Comparison of ENCODE assay signal across 8 cellular contexts in genomic region chr9:35726876-35727438, GRCh38. TPM values are rescaled to one million over a fixed set of nuclear protein-coding genes. Genes with fewer than 3 reads are reported as not detected.
DNase-seq lines count a peak whose midpoint lies in the region; ATAC-seq and TF ChIP-seq lines count a peak whose summit lies in the region.

No MANE protein-coding gene starts in this region.

- peaks cover 27 to 36% of the 10 kb centered on the region in 2 experiments for H3K4me1 ChIP-seq in SK-N-SH (ENCODE audit: control insufficient read depth in 1 of 2, insufficient read depth in 2 of 2, low read depth in 1 of 2, low read length in 1 of 2)
- peaks cover 50 to 56% of the 10 kb centered on the region in 2 donors for H3K4me1 ChIP-seq in duodenal mucosa (ENCODE audit: control insufficient read depth in 1 of 2, insufficient read depth in 2 of 2, low read length in 2 of 2)

- no peak for TF ChIP-seq EP300 in SK-N-SH (IDR thresholded peaks at IDR 0.05; ENCODE audit: borderline replicate concordance in 1 of 2, low read depth in 1 of 2, low read length in 1 of 2)

- H3K27me3 ChIP-seq in SK-N-SH (ENCODE audit: insufficient read depth): no peaks in the 10 kb centered on the region
- H3K27me3 ChIP-seq in duodenal mucosa (ENCODE audit: control insufficient read depth in 1 of 2, insufficient read depth in 2 of 2, low read length in 2 of 2): no peaks in the 10 kb centered on the region

- peaks cover 18% of the 10 kb centered on the region for H4K20me1 ChIP-seq in SK-N-SH (ENCODE audit: insufficient read depth)

- TF ChIP-seq CTCF in SK-N-SH (IDR thresholded peaks at IDR 0.05): peak; percentile 29; the same call in 1 of the 2 replicates
- no peak for TF ChIP-seq CTCF in omental fat pad (IDR thresholded peaks at IDR 0.05)

- H3F3A ChIP-seq in SK-N-SH (replicated peaks; ENCODE audit: insufficient read depth): peaks cover 28% of the 10 kb centered on the region

- H3K9ac ChIP-seq in SK-N-SH (peak overlapping the region; percentile 62), duodenal mucosa (ENCODE audit: low read depth in 1 of 2, low read length in 2 of 2) (peak overlapping the region; percentile 51 to 55)

- peak; percentile 48 for ATAC-seq in GM18498 (IDR thresholded peaks at IDR 0.05; ENCODE audit: unreplicated experiment)
- no peak for ATAC-seq in HG03460 (IDR thresholded peaks at IDR 0.05; ENCODE audit: unreplicated experiment)
- no peak for ATAC-seq in omental fat pad (ENCODE audit: low FRiP score)

- no peak for TF ChIP-seq RAD21 in SK-N-SH (IDR thresholded peaks at IDR 0.05; ENCODE audit: low read length)

- DNase-seq in ACHN (peak; percentile 72), SK-N-SH (no peak), myocyte (ENCODE audit: low read depth) (peak; percentile 87), omental fat pad (ENCODE audit: low spot score) (no peak), COR-L47 (lab: John Stamatoyannopoulos, UW) (no peak)

- H3K27ac ChIP-seq in SK-N-SH (ENCODE audit: low read depth in 2 of 2, low read length in 1 of 2) (peak overlapping the region; percentile 68 to 94), duodenal mucosa (ENCODE audit: low read depth, low read length) (peak overlapping the region; percentile 62)

- H3K36me3 ChIP-seq in SK-N-SH (replicated peaks in 1 of 2; ENCODE audit: control insufficient read depth in 1 of 2, insufficient read depth in 2 of 2, low read length in 1 of 2) (peaks cover 40% of the 10 kb centered on the region in 2 experiments), duodenal mucosa (ENCODE audit: control insufficient read depth in 1 of 2, insufficient read depth in 2 of 2, low read length in 2 of 2) (peaks cover 32 to 41% of the 10 kb centered on the region in 2 donors)

- peaks cover 93% of the 10 kb centered on the region for H3K79me2 ChIP-seq in SK-N-SH (ENCODE audit: insufficient read depth)

- no peak overlapping the region for H3K4me3 ChIP-seq in SK-N-SH (ENCODE audit: low read depth in 2 of 2, low read length in 1 of 2)
- peak overlapping the region; percentile 23 to 93 for H3K4me3 ChIP-seq in duodenal mucosa (ENCODE audit: low read depth in 1 of 2, low read length in 2 of 2)

- in situ Hi-C loops in ACHN (cut with HindIII; ENCODE audit: low pct_ligation_motif_present, low pct_unique_long_range_greater_than_20kb, low sequenced_read_pairs): no loop called here

- 81% methylated on average over 4 of the region's 4 CpGs for WGBS in SK-N-SH (ENCODE audit: low lambda C conversion rate)

- H3K4me2 ChIP-seq in SK-N-SH: peak overlapping the region; percentile 91

- H2AFZ ChIP-seq in SK-N-SH (ENCODE audit: low read depth): no peak overlapping the region

- no peaks in the 10 kb centered on the region for H3K9me2 ChIP-seq in SK-N-SH

- CTCF ChIA-PET in SK-N-SH (lab: Yijun Ruan, JAX): interaction anchor here (0.7 to 9.7 kb wide), 14 partner anchors 9 to 155 kb away, joined by 3 to 103 read pairs (median 6); partner anchors contain the start of genes CCDC107, RMRP and TPM2

- H3K9me3 ChIP-seq in SK-N-SH: no peaks in the 10 kb centered on the region
- no peaks in the 10 kb centered on the region for H3K9me3 ChIP-seq in duodenal mucosa (ENCODE audit: control insufficient read depth in 1 of 2, low read length in 2 of 2)

- POLR2A ChIA-PET in SK-N-SH (lab: Yijun Ruan, JAX): interaction anchor here (1.3 kb wide), 1 partner anchor 30 kb away, joined by 3 read pairs; no protein-coding TSS in a partner anchor

TF ChIP-seq in SK-N-SH, 30 proteins besides CTCF, POLR2A, EP300 and RAD21:
- TF ChIP-seq RFX5 (IDR thresholded peaks at IDR 0.05; ENCODE audit: low read length) (peak; percentile 98), MAX (IDR thresholded peaks at IDR 0.05; ENCODE audit: low read depth) (no peak)

RNA-seq across cellular contexts. Expression of gene TLN1, which starts 5.0 kb away (rescaled TPM):
- 91.8 and 115 TPM in 2 replicates for polyA plus RNA-seq in SK-N-SH (2012; rRNA removed)
- polyA plus RNA-seq in SK-N-SH (2012; cell fraction: cytosol; rRNA removed): 32.7 and 72.5 TPM in 2 replicates
- 183 and 220 TPM in 2 replicates for polyA plus RNA-seq in SK-N-SH (2012; cell fraction: nucleus; rRNA removed)
- total RNA-seq in myocyte: 219 and 242 TPM in 2 replicates
- 272 TPM for polyA plus RNA-seq in myocyte (2012)
- total RNA-seq in omental fat pad: 100 to 1,000 TPM; 301 to 553 (median 412) TPM

RNA-seq across cellular contexts. Expression of gene CREB3, which starts 5.5 kb away (rescaled TPM):
- polyA plus RNA-seq in SK-N-SH (2012; rRNA removed): 33.9 and 38.6 TPM in 2 replicates
- polyA plus RNA-seq in SK-N-SH (2012; cell fraction: cytosol; rRNA removed): 36.2 and 36.8 TPM in 2 replicates
- polyA plus RNA-seq in SK-N-SH (2012; cell fraction: nucleus; rRNA removed): 29.2 and 35.8 TPM in 2 replicates
- total RNA-seq in myocyte: 69.1 and 79.9 TPM in 2 replicates
- polyA plus RNA-seq in myocyte (2012): 66.2 TPM
- 10 to 100 TPM; 43.2 to 48.3 (median 45.8) TPM for total RNA-seq in omental fat pad

RNA-seq across cellular contexts. Expression of gene GBA2, which starts 22.1 kb away (rescaled TPM):
- polyA plus RNA-seq in SK-N-SH (2012; rRNA removed): 71.5 and 98.2 TPM in 2 replicates
- 28.7 and 35.7 TPM in 2 replicates for polyA plus RNA-seq in SK-N-SH (2012; cell fraction: cytosol; rRNA removed)
- 425 and 473 TPM in 2 replicates for polyA plus RNA-seq in SK-N-SH (2012; cell fraction: nucleus; rRNA removed)
- total RNA-seq in myocyte: 31.9 and 34.4 TPM in 2 replicates
- 36.7 TPM for polyA plus RNA-seq in myocyte (2012)
- 10 to 100 TPM; 33.7 to 94.7 (median 57.9) TPM for total RNA-seq in omental fat pad

RNA-seq across cellular contexts. Expression of gene RGP1, which starts 22.1 kb away (rescaled TPM):
- 16.1 and 18.6 TPM in 2 replicates for polyA plus RNA-seq in SK-N-SH (2012; rRNA removed)
- polyA plus RNA-seq in SK-N-SH (2012; cell fraction: cytosol; rRNA removed): 13.5 and 16.3 TPM in 2 replicates
- polyA plus RNA-seq in SK-N-SH (2012; cell fraction: nucleus; rRNA removed): 28.4 and 28.9 TPM in 2 replicates
- 15.5 and 17.3 TPM in 2 replicates for total RNA-seq in myocyte
- 19.6 TPM for polyA plus RNA-seq in myocyte (2012)
- 10 to 100 TPM; 12.7 to 19.2 (median 17.5) TPM for total RNA-seq in omental fat pad

RNA-seq across cellular contexts. Expression of gene MSMP, which starts 27.1 kb away (rescaled TPM):
- polyA plus RNA-seq in SK-N-SH (2012; rRNA removed): 1.2 TPM in 2 replicates
- polyA plus RNA-seq in SK-N-SH (2012; cell fraction: cytosol; rRNA removed): 0.52 and 0.55 TPM in 2 replicates
- polyA plus RNA-seq in SK-N-SH (2012; cell fraction: nucleus; rRNA removed): 1.0 and 1.9 TPM in 2 replicates
- total RNA-seq in myocyte (not detected in 2 replicates), omental fat pad (not detected)
- polyA plus RNA-seq in myocyte (2012): not detected

Comparison
In these comparisons a context has a peak if more than half of its experiments do, and no peak if none do; other contexts are left out.
1. DNase-seq: peak in ACHN (single experiment) and myocyte (single experiment); none in SK-N-SH (single experiment), omental fat pad (single experiment) and COR-L47 (single experiment).
2. H3K4me3 ChIP-seq: peak in duodenal mucosa (2 of 2); none in SK-N-SH (0 of 2).